ENCODE assay signal across 24 cellular contexts in the genomic region with DNA sequence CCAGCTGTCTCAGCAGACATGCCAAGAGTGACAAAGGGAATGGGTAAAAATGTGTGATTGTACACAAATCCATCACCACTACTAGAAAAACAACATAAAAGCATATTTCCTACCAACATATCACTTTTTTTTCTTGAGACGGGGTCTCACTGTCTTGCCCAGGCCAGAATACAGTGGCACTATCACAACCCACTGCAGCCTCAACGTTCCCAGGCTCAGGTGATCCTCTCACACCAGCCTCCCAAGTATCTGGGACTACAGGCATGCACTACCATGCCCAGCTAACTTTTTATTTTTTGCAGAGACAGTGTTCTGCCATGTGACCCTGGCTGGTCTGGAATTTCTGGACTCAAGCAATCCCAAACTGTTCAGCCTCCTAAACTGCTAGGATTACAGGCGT.
"Had no signal": no experiment of that assay in that cellular context is flagged by ENCODE, and none has a peak within 500 bp of the region (broad histone marks: within the 10 kb centered on the region; RNA-seq: fewer than 3 reads in every experiment).

No MANE protein-coding gene starts in this region.

- H3K4me3 ChIP-seq: esophagus squamous epithelium, mucosa of descending colon, right atrium auricular region, sigmoid colon, stomach, transverse colon, upper lobe of right lung, uterus had no signal

- H3K36me3 ChIP-seq: esophagus squamous epithelium, neutrophil, right atrium auricular region, sigmoid colon, stomach, transverse colon, upper lobe of right lung, uterus had no signal

- DNase-seq: cerebellar nuclear complex; effector CD8-positive, alpha-beta T cell; endodermal cell; erythroblast; esophagus squamous epithelium; foreskin melanocyte; hypothalamus; immature natural killer cell; islet precursor cell; kidney glomerular epithelial cell; mesenchymal stem cell; mucosa of descending colon; naive B cell; sigmoid colon; stimulated activated CD4-positive, alpha-beta T cell treated with anti-CD3 and anti-CD28 coated beads, Interleukin-2, amount 100 ng/mL, for 24 hours; stimulated activated CD4-positive, alpha-beta T cell treated with anti-CD3 and anti-CD28 coated beads, Interleukin-4, amount 100 ng/mL, for 24 hours; stimulated activated naive CD4-positive, alpha-beta T cell treated with Interleukin-2 at 50 U/mL for 16 hours; stomach; transverse colon; upper lobe of right lung; uterus had no signal

- H3K27me3 ChIP-seq: esophagus squamous epithelium, neutrophil, right atrium auricular region, sigmoid colon, stomach, transverse colon, upper lobe of right lung, uterus had no signal

- H3K9me3 ChIP-seq: esophagus squamous epithelium, mucosa of descending colon, neutrophil, right atrium auricular region, sigmoid colon, stomach, transverse colon, upper lobe of right lung, uterus had no signal

- H3K27ac ChIP-seq: neutrophil, parathyroid adenoma, sigmoid colon, stomach, transverse colon, upper lobe of right lung had no signal

- H3K4me1 ChIP-seq: parathyroid adenoma, uterus had no signal
